Comparison of ENCODE assay signal across 8 cellular contexts in the genomic region with DNA sequence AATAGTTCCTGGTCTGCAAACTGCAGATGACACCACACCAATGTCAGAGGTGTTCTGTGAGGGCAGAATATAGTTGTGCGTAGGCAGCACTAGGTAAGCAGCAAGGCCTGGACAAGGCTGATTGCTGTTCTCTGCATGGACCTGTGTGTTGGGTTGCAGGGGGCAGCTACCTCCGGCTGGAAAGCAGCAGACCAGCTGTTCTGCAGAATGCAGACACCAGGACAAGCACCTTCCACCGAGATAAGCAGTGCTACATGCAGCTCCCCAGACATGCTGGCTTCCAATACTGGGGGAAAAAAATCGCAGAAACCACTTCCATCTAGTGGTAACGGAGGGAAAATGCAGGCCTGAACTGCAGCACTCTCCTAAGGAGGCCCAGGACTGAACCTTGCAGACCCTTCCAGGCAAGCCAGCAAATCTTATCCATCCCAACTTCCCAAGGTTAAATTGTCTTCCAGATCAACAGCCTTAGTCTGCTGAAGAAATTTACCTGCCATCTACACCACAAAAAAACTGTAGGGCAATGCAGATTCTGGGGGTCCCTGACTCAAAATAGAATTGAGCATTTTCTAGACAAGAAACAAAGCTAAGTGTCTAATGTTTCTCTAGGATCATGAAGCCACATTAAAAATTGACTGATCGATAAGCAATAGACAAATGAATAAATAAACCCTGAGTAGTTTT. TPM values are rescaled to one million over a fixed set of nuclear protein-coding genes. Genes with fewer than 3 reads are reported as not detected.
DNase-seq lines count a peak whose midpoint lies in the region; ATAC-seq and TF ChIP-seq lines count a peak whose summit lies in the region.

No MANE protein-coding gene starts in this region.

- TF ChIP-seq CTCF in DOHH2 (IDR thresholded peaks at IDR 0.05; ENCODE audit: low read depth, low read length, poor library complexity, severe bottlenecking) (peak; percentile 69), Loucy (conservative IDR thresholded peaks at IDR 0.05; ENCODE audit: low read length) (peak; percentile 72), neural crest cell (conservative IDR thresholded peaks at IDR 0.05) (peak; percentile 81)

- H4K20me1 ChIP-seq in DOHH2 (ENCODE audit: control insufficient read depth, insufficient read depth, low read depth, low read length) (no peaks in the 10 kb centered on the region), Loucy (ENCODE audit: insufficient read depth, low read length, poor library complexity, severe bottlenecking) (no peaks in the 10 kb centered on the region)

- ATAC-seq in GM21360 (IDR thresholded peaks at IDR 0.05; ENCODE audit: unreplicated experiment) (peak; percentile 71), GM19467 (IDR thresholded peaks at IDR 0.05; ENCODE audit: unreplicated experiment) (no peak)

- no peak overlapping the region; the same call in 1 of the 2 replicates for H2AFZ ChIP-seq in Loucy (ENCODE audit: low read length)

- H3K4me2 ChIP-seq in DOHH2 (ENCODE audit: low read length) (no peak overlapping the region), Loucy (ENCODE audit: low read depth, low read length, poor library complexity, severe bottlenecking) (no peak overlapping the region)

- H3K27me3 ChIP-seq in DOHH2 (ENCODE audit: control insufficient read depth, low read length) = no peaks in the 10 kb centered on the region
- no peaks in the 10 kb centered on the region for H3K27me3 ChIP-seq in Loucy (ENCODE audit: insufficient read depth, low read length, poor library complexity, severe bottlenecking)
- H3K27me3 ChIP-seq in SJCRH30 = no peaks in the 10 kb centered on the region

- no peaks in the 10 kb centered on the region for H3K36me3 ChIP-seq in DOHH2 (ENCODE audit: control insufficient read depth, low read length)
- H3K36me3 ChIP-seq in Loucy (ENCODE audit: insufficient read depth, low read length) = no peaks in the 10 kb centered on the region
- H3K36me3 ChIP-seq in SJCRH30 = no peaks in the 10 kb centered on the region

- H3K27ac Mint-ChIP-seq in neural crest cell (ENCODE audit: unreplicated experiment) = no peak overlapping the region

- peaks cover 6% of the 10 kb centered on the region for H3K36me3 Mint-ChIP-seq in neural crest cell (ENCODE audit: low read depth)

- H3K4me1 Mint-ChIP-seq in neural crest cell = no peaks in the 10 kb centered on the region

- H3K9me2 ChIP-seq in DOHH2 (replicated peaks; ENCODE audit: control insufficient read depth, low read length) (no peaks in the 10 kb centered on the region), Loucy (replicated peaks; ENCODE audit: low read depth, low read length) (no peaks in the 10 kb centered on the region)

- H3K4me3 ChIP-seq in DOHH2 (ENCODE audit: low read length) (no peak overlapping the region), Loucy (ENCODE audit: low read length, poor library complexity, severe bottlenecking) (no peak overlapping the region), SJCRH30 (no peak overlapping the region)

- peak; percentile 25 to 63 for DNase-seq in SJCRH30
- DNase-seq in fibroblast of peridontal ligament (ENCODE audit: extremely low read depth) = peak; percentile 1
- DNase-seq in neural crest cell (ENCODE audit: low read depth, low spot score) = peak; percentile 36
- DNase-seq in OCI-M2 (lab: John Stamatoyannopoulos, UW; ENCODE audit: unreplicated experiment) = no peak

- H3K27ac ChIP-seq in DOHH2 (ENCODE audit: low read depth, low read length) (no peak overlapping the region), SJCRH30 (no peak overlapping the region)

- H3K4me3 Mint-ChIP-seq in neural crest cell = no peak overlapping the region

- H3F3A ChIP-seq in DOHH2 (ENCODE audit: control insufficient read depth, insufficient read depth) = no peaks in the 10 kb centered on the region
- no peaks in the 10 kb centered on the region for H3F3A ChIP-seq in Loucy (ENCODE audit: low read depth)

- H3K9ac ChIP-seq in Loucy (ENCODE audit: low read depth, low read length, poor library complexity, severe bottlenecking) = no peak overlapping the region

- H3K79me2 ChIP-seq in DOHH2 (ENCODE audit: control insufficient read depth, low read length) (no peaks in the 10 kb centered on the region), Loucy (ENCODE audit: insufficient read depth, low read length) (no peaks in the 10 kb centered on the region)

- peaks cover 8% of the 10 kb centered on the region for H3K9me3 Mint-ChIP-seq in neural crest cell

- H3K27me3 Mint-ChIP-seq in neural crest cell (ENCODE audit: low read depth) = no peaks in the 10 kb centered on the region

- H3K9me3 ChIP-seq in DOHH2 (ENCODE audit: control insufficient read depth, insufficient read depth, low read length) (peaks cover 6% of the 10 kb centered on the region; the same call in 1 of the 2 replicates), Loucy (ENCODE audit: insufficient read depth, low read depth, low read length) (no peaks in the 10 kb centered on the region), SJCRH30 (replicated peaks) (no peaks in the 10 kb centered on the region)

- H3K4me1 ChIP-seq in DOHH2 (ENCODE audit: control insufficient read depth, low read length) (no peaks in the 10 kb centered on the region), Loucy (ENCODE audit: insufficient read depth, low read length, poor library complexity, severe bottlenecking) (no peaks in the 10 kb centered on the region), SJCRH30 (no peaks in the 10 kb centered on the region)

RNA-seq across cellular contexts. Expression of gene COBL, which starts 50.5 kb away (rescaled TPM):
- total RNA-seq in SJCRH30 (2014; rRNA removed; shearing (Covaris generic)) = 0.03 and 0.04 TPM in 2 replicates
- 0.05 and 0.41 TPM in 2 replicates for total RNA-seq in neural crest cell
